8 cellular contexts compared by ENCODE assay signal in genomic region chr5:69024241-69024651, GRCh38.
A peak's percentile ranks its signal among the peaks of the same experiment; 100 is the strongest.
DNase-seq lines count a peak whose midpoint lies in the region; ATAC-seq and TF ChIP-seq lines count a peak whose summit lies in the region.

No MANE protein-coding gene starts in this region.

- H3K9me3 Mint-ChIP-seq in activated naive CD4-positive, alpha-beta T cell treated with anti-CD3 and anti-CD28 coated beads, Interleukin-2, amount 50 U/mL, for 72 hours: no peaks in the 10 kb centered on the region

- H3K9me2 ChIP-seq in hepatocyte (replicated peaks; ENCODE audit: insufficient read depth): no peaks in the 10 kb centered on the region

- in situ Hi-C loops in ACHN (cut with HindIII; ENCODE audit: low pct_ligation_motif_present, low pct_unique_long_range_greater_than_20kb, low sequenced_read_pairs): no loop called here

- no peak overlapping the region for H3K27ac Mint-ChIP-seq in activated naive CD4-positive, alpha-beta T cell treated with anti-CD3 and anti-CD28 coated beads, Interleukin-2, amount 50 U/mL, for 72 hours

- no peaks in the 10 kb centered on the region for H3K27me3 ChIP-seq in hepatocyte
- no peaks in the 10 kb centered on the region for H3K27me3 ChIP-seq in upper lobe of left lung

- H4K20me1 ChIP-seq in hepatocyte (ENCODE audit: insufficient read depth, poor library complexity, severe bottlenecking): no peaks in the 10 kb centered on the region

- TF ChIP-seq CTCF in hepatocyte (IDR thresholded peaks at IDR 0.05; ENCODE audit: poor library complexity) (peak; percentile 59), upper lobe of left lung (IDR thresholded peaks at IDR 0.05) (peak in 5 of 6 experiments; percentile 18 to 65 (median 52))

- 56% methylated on average over 5 of the region's 5 CpGs for WGBS in hepatocyte (ENCODE audit: low lambda C conversion rate, missing lambda C conversion rate)
- 50 to 58% methylated on average over 5 of the region's 5 CpGs for WGBS in upper lobe of left lung, 2 donors

- no peak overlapping the region for H3K27ac ChIP-seq in hepatocyte
- no peak overlapping the region for H3K27ac ChIP-seq in upper lobe of left lung

- no peaks in the 10 kb centered on the region for H3K36me3 Mint-ChIP-seq in activated naive CD4-positive, alpha-beta T cell treated with anti-CD3 and anti-CD28 coated beads, Interleukin-2, amount 50 U/mL, for 72 hours

- H3K9me3 ChIP-seq in hepatocyte (ENCODE audit: low read depth) (no peaks in the 10 kb centered on the region), upper lobe of left lung (no peaks in the 10 kb centered on the region)

- DNase-seq in ACHN (peak; percentile 52), ELR (ENCODE audit: low read depth) (peak; percentile 64), NCI-H1694 treated with DMSO at 0.1 percent for 48 hours (lab: John Stamatoyannopoulos, UW) (peak; percentile 44), hepatocyte (ENCODE audit: low spot score) (peak; percentile 65), upper lobe of left lung (peak in 1 of 2 donors; percentile 26), putamen (ENCODE audit: low spot score) (no peak)
- DNase-seq in activated naive CD4-positive, alpha-beta T cell treated with anti-CD3 and anti-CD28 coated beads, Interleukin-2, amount 50 U/mL, for 72 hours (ENCODE audit: low spot score in 2 of 2): peak in 1 of 2 donors; percentile 13
- DNase-seq in stimulated activated CD4-positive, alpha-beta T cell treated with anti-CD3 and anti-CD28 coated beads, Interleukin-12 subunit alpha, Interleukin-12 subunit beta, amount 100 ng/mL, for 4 hours: no peak

- H3K4me3 ChIP-seq in hepatocyte (no peak overlapping the region), upper lobe of left lung (no peak overlapping the region)

- no peak overlapping the region for H3K4me2 ChIP-seq in hepatocyte

- TF ChIP-seq POLR2A in upper lobe of left lung (IDR thresholded peaks at IDR 0.05): no peak

- no peak overlapping the region for H2AFZ ChIP-seq in hepatocyte

- no peaks in the 10 kb centered on the region for H3K79me2 ChIP-seq in hepatocyte

- ATAC-seq in activated naive CD4-positive, alpha-beta T cell treated with anti-CD3 and anti-CD28 coated beads, Interleukin-2, amount 50 U/mL, for 72 hours: peak; percentile 56 to 64
- ATAC-seq in upper lobe of left lung (ENCODE audit: low FRiP score in 2 of 2): peak in 1 of 2 donors; percentile 62

- H3K4me1 ChIP-seq in hepatocyte (ENCODE audit: insufficient read depth): no peaks in the 10 kb centered on the region
- no peaks in the 10 kb centered on the region for H3K4me1 ChIP-seq in upper lobe of left lung

- no peaks in the 10 kb centered on the region for H3K36me3 ChIP-seq in hepatocyte (replicated peaks; ENCODE audit: insufficient read depth, low read depth)
- H3K36me3 ChIP-seq in upper lobe of left lung: no peaks in the 10 kb centered on the region

- TF ChIP-seq EP300 in upper lobe of left lung (IDR thresholded peaks at IDR 0.05): no peak

Comparison
In these comparisons a context has a peak if more than half of its experiments do, and no peak if none do; other contexts are left out.
1. DNase-seq: peak in ACHN (single experiment), ELR (single experiment), NCI-H1694 treated with DMSO at 0.1 percent for 48 hours (single experiment) and hepatocyte (single experiment); none in putamen (single experiment) and stimulated activated CD4-positive, alpha-beta T cell treated with anti-CD3 and anti-CD28 coated beads, Interleukin-12 subunit alpha, Interleukin-12 subunit beta, amount 100 ng/mL, for 4 hours (single experiment).